Comparison of ENCODE assay signal across 23 cellular contexts in the genomic region with DNA sequence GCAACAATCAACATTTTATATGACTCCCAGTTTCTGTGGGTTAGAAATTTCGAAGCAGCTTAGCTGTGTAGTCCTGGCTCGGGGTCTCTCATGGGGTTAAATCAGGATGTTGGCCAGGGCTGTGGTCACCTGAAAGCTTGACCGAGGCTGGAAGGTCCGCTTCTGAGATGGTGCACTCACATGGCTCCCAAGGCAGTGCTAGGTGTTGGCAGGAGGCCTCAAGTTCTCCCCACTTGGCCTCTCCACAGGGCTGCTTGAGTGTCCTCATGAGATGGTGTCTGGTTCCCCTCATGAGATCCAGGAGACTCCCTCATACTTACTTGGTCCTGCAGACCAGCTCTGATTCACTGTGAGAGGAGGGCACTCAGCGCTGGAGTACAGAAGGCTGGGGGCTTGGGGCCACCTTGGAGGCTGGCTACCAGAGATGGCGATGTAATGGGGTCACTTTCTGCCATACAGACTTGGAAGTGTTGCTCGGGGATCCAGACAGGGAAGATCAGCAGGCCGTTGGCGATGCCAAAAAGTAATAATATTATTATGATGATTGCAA.
"Had no signal": no experiment of that assay in that cellular context is flagged by ENCODE, and none has a peak within 500 bp of the region (broad histone marks: within the 10 kb centered on the region; RNA-seq: fewer than 3 reads in every experiment).

No MANE protein-coding gene starts in this region.

- H3K36me3 ChIP-seq: esophagus squamous epithelium, ovary, right lobe of liver, thoracic aorta, tibial nerve, upper lobe of left lung had no signal

- H3K4me1 Mint-ChIP-seq: memory B cell; stimulated activated effector memory CD8-positive, alpha-beta T cell treated with anti-CD3 and anti-CD28 coated beads, Interleukin-12 subunit alpha, Interleukin-12 subunit beta, amount 100 ng/mL, for 72 hours had no signal

- H3K27ac Mint-ChIP-seq: effector memory CD8-positive, alpha-beta T cell; memory B cell; mesothelial cell of epicardium; naive B cell; nephron progenitor cell; stimulated activated effector memory CD8-positive, alpha-beta T cell treated with anti-CD3 and anti-CD28 coated beads, Interleukin-12 subunit alpha, Interleukin-12 subunit beta, amount 100 ng/mL, for 72 hours had no signal

- H3K9me3 Mint-ChIP-seq: effector memory CD8-positive, alpha-beta T cell; memory B cell; mesothelial cell of epicardium; nephron progenitor cell; stimulated activated effector memory CD8-positive, alpha-beta T cell treated with anti-CD3 and anti-CD28 coated beads, Interleukin-12 subunit alpha, Interleukin-12 subunit beta, amount 100 ng/mL, for 72 hours had no signal

- H3K27ac ChIP-seq: esophagus squamous epithelium, ovary, right lobe of liver, thoracic aorta, tibial nerve, upper lobe of left lung had no signal

- ATAC-seq: effector memory CD8-positive, alpha-beta T cell; mucosa of descending colon; right lobe of liver; stimulated activated effector memory CD8-positive, alpha-beta T cell treated with anti-CD3 and anti-CD28 coated beads, Interleukin-12 subunit alpha, Interleukin-12 subunit beta, amount 100 ng/mL, for 72 hours; stimulated activated naive CD8-positive, alpha-beta T cell treated with anti-CD3 and anti-CD28 coated beads, Interleukin-15, Interleukin-2, amounts not matched to agents 100 U/mL and 50 U/mL, for 24 hours had no signal

- H3K4me3 Mint-ChIP-seq: effector memory CD8-positive, alpha-beta T cell; memory B cell; mesothelial cell of epicardium; naive B cell; nephron progenitor cell; stimulated activated effector memory CD8-positive, alpha-beta T cell treated with anti-CD3 and anti-CD28 coated beads, Interleukin-12 subunit alpha, Interleukin-12 subunit beta, amount 100 ng/mL, for 72 hours had no signal

- H3K4me3 ChIP-seq: esophagus squamous epithelium, lung, mucosa of descending colon, ovary, right lobe of liver, smooth muscle cell, thoracic aorta, tibial nerve, upper lobe of left lung had no signal

- DNase-seq: cortex of kidney; effector memory CD8-positive, alpha-beta T cell; erythroblast; esophagus squamous epithelium; hypothalamus; mucosa of descending colon; naive B cell; nucleus accumbens; ovary; stimulated activated CD4-positive, alpha-beta T cell treated with anti-CD3 and anti-CD28 coated beads, Interleukin-2, amount 100 ng/mL, for 24 hours; stimulated activated CD4-positive, alpha-beta T cell treated with anti-CD3 and anti-CD28 coated beads, Interleukin-4, amount 100 ng/mL, for 24 hours; stimulated activated naive CD8-positive, alpha-beta T cell treated with anti-CD3 and anti-CD28 coated beads, Interleukin-15, Interleukin-2, amounts not matched to agents 100 U/mL and 50 U/mL, for 24 hours; substantia nigra; upper lobe of left lung had no signal

- H3K36me3 Mint-ChIP-seq: memory B cell; mesothelial cell of epicardium; naive B cell; stimulated activated effector memory CD8-positive, alpha-beta T cell treated with anti-CD3 and anti-CD28 coated beads, Interleukin-12 subunit alpha, Interleukin-12 subunit beta, amount 100 ng/mL, for 72 hours had no signal

- H3K9me3 ChIP-seq: esophagus squamous epithelium, mucosa of descending colon, ovary, right lobe of liver, thoracic aorta, tibial nerve, upper lobe of left lung had no signal

- H3K27me3 ChIP-seq: ovary, right lobe of liver had no signal
